In the genomic region with DNA sequence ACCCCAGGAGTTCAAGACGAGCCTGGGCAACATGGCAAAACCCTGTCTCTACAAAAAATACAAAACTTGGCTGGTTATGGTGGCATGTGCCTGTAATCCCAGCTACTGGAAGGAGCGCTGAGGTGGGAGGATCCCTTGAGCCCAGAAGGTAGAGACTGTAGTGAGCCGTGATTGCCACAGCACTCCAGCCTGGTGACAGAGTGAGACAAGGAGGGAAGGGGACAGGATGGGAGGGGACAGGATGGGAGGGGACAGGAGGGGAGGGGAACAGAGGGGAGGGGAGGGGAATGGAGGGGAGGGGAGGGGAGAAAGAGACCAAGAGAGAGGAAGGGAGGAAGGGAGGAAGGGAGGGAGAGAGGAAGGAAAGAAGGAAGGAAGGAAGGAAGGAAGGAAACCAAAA, we compare ENCODE assay signal across 21 cellular contexts. TPM values are rescaled to one million over a fixed set of nuclear protein-coding genes. Genes with fewer than 3 reads are reported as not detected.
DNase-seq lines count a peak whose midpoint lies in the region; ATAC-seq and TF ChIP-seq lines count a peak whose summit lies in the region.
"Had no signal": no experiment of that assay in that cellular context is flagged by ENCODE, and none has a peak within 500 bp of the region (broad histone marks: within the 10 kb centered on the region; RNA-seq: fewer than 3 reads in every experiment).

No MANE protein-coding gene starts in this region.

- H3K9ac ChIP-seq in BLaER1 (no peak overlapping the region), mesendoderm (ENCODE audit: low read length) (no peak overlapping the region)
- H3K9ac ChIP-seq: BLaER1 treated with 17β-estradiol and CSF1 and Interleukin-3, amounts not matched to agents 10 nM and 100 nM had no signal

- H4K8ac ChIP-seq in mesendoderm (ENCODE audit: low read depth, low read length): no peak overlapping the region

- H3K56ac ChIP-seq in mesendoderm (ENCODE audit: low read length): no peak overlapping the region

- no peak overlapping the region for H2AFZ ChIP-seq in GM23338

- no peaks in the 10 kb centered on the region for H3K9me2 ChIP-seq in GM23338 (ENCODE audit: insufficient read depth)

- H3K27me3 ChIP-seq in BLaER1 (no peaks in the 10 kb centered on the region), GM23338 (ENCODE audit: insufficient read depth) (no peaks in the 10 kb centered on the region), mesendoderm (ENCODE audit: insufficient read depth, low read length, poor library complexity) (no peaks in the 10 kb centered on the region)
- H3K27me3 ChIP-seq: BE2C; BLaER1 treated with 17β-estradiol and CSF1 and Interleukin-3, amounts not matched to agents 10 nM and 100 nM had no signal

- no peaks in the 10 kb centered on the region for H3K4me1 Mint-ChIP-seq in GM23338
- no peaks in the 10 kb centered on the region for H3K4me1 Mint-ChIP-seq in WTC11

- no peaks in the 10 kb centered on the region for H3K79me2 ChIP-seq in GM23338 (replicated peaks; ENCODE audit: insufficient read depth)
- no peaks in the 10 kb centered on the region for H3K79me2 ChIP-seq in mesendoderm (ENCODE audit: control insufficient read depth, insufficient read depth, low read length)

- no peak overlapping the region for H3K27ac ChIP-seq in BLaER1
- H3K27ac ChIP-seq in GM23338 (ENCODE audit: low read depth): no peak overlapping the region
- H3K27ac ChIP-seq in mesendoderm (ENCODE audit: low read depth, low read length): no peak overlapping the region
- H3K27ac ChIP-seq in caudate nucleus (ENCODE audit: low read depth, low read length): no peak overlapping the region
- H3K27ac ChIP-seq: BLaER1 treated with 17β-estradiol and CSF1 and Interleukin-3, amounts not matched to agents 10 nM and 100 nM; C4-2B had no signal

- CTCF ChIA-PET in WTC11 (lab: Charles Lee): interaction anchor here (1.0 to 2.1 kb wide), 2 partner anchors 16 to 243 kb away, joined by 4 to 7 read pairs; no protein-coding TSS in a partner anchor

- no CpG with 5 or more reads among the region's 3 CpGs for WGBS in mesendoderm (ENCODE audit: extremely low coverage, insufficient coverage, low lambda C conversion rate)

- H2BK5ac ChIP-seq in mesendoderm (ENCODE audit: low read length): no peak overlapping the region

- no peak overlapping the region for H3K18ac ChIP-seq in mesendoderm (ENCODE audit: low read length)

- H3K9me3 Mint-ChIP-seq in GM23338 (no peaks in the 10 kb centered on the region), WTC11 (no peaks in the 10 kb centered on the region)
- H3K9me3 Mint-ChIP-seq: CD4-positive, alpha-beta T cell; CD8-positive, alpha-beta T cell had no signal

- no peaks in the 10 kb centered on the region for H3K9me3 ChIP-seq in BLaER1
- H3K9me3 ChIP-seq: BE2C; BLaER1 treated with 17β-estradiol and CSF1 and Interleukin-3, amounts not matched to agents 10 nM and 100 nM; Caco-2 had no signal

- POLR2A ChIA-PET in WTC11 (lab: Charles Lee): no interaction called here

- no peak overlapping the region for H3K4ac ChIP-seq in mesendoderm (ENCODE audit: low read depth, low read length)

- H2BK120ac ChIP-seq in mesendoderm (ENCODE audit: low read depth, low read length): no peak overlapping the region

- H4K20me1 ChIP-seq in BLaER1 (no peaks in the 10 kb centered on the region), GM23338 (replicated peaks; ENCODE audit: insufficient read depth) (no peaks in the 10 kb centered on the region)
- H4K20me1 ChIP-seq: BLaER1 treated with 17β-estradiol and CSF1 and Interleukin-3, amounts not matched to agents 10 nM and 100 nM had no signal

- H3F3A ChIP-seq in GM23338 (replicated peaks; ENCODE audit: low read depth): no peaks in the 10 kb centered on the region

- DNase-seq in GM23338 (ENCODE audit: low spot score) (peak; percentile 27), WTC11 (ENCODE audit: low spot score) (no peak), mesendoderm (peak; percentile 56), midbrain (lab: John Stamatoyannopoulos, UW) (no peak), caudate nucleus (lab: John Stamatoyannopoulos, UW) (no peak)
- DNase-seq: 8988T; ACHN; BE2C; Caco-2; Calu3; CD4-positive, alpha-beta T cell; CD8-positive, alpha-beta T cell; DMS79; DND-41; EL; GDM1 had no signal

- peak; percentile 45; the same call in 2 of the 3 replicates for ATAC-seq in GM23338
- peak; percentile 80 for ATAC-seq in WTC11
- ATAC-seq in HG03045 (IDR thresholded peaks at IDR 0.05; ENCODE audit: unreplicated experiment): no peak
- ATAC-seq: CD8-positive, alpha-beta T cell; GM12878 had no signal

- H3K27ac Mint-ChIP-seq in GM23338: no peak overlapping the region
- H3K27ac Mint-ChIP-seq in WTC11: no peak overlapping the region
- H3K27ac Mint-ChIP-seq: CD4-positive, alpha-beta T cell; CD8-positive, alpha-beta T cell had no signal

- no peaks in the 10 kb centered on the region for H3K36me3 Mint-ChIP-seq in GM23338 (ENCODE audit: low read depth)
- no peaks in the 10 kb centered on the region for H3K36me3 Mint-ChIP-seq in WTC11
- H3K36me3 Mint-ChIP-seq: CD8-positive, alpha-beta T cell had no signal

- no peaks in the 10 kb centered on the region for H3K79me1 ChIP-seq in mesendoderm (ENCODE audit: low read length)

- H3K4me3 Mint-ChIP-seq in GM23338 (no peak overlapping the region), WTC11 (no peak overlapping the region)
- H3K4me3 Mint-ChIP-seq: CD4-positive, alpha-beta T cell; CD8-positive, alpha-beta T cell had no signal

- H3K4me1 ChIP-seq in BLaER1: peaks cover 12% of the 10 kb centered on the region
- no peaks in the 10 kb centered on the region for H3K4me1 ChIP-seq in GM23338 (ENCODE audit: insufficient read depth)
- no peaks in the 10 kb centered on the region for H3K4me1 ChIP-seq in mesendoderm (ENCODE audit: control insufficient read depth, low read depth, low read length)
- H3K4me1 ChIP-seq: Caco-2 had no signal

- H3K27me3 Mint-ChIP-seq in GM23338 (ENCODE audit: insufficient read depth, low read depth, poor library complexity): peaks cover 2% of the 10 kb centered on the region
- H3K27me3 Mint-ChIP-seq in WTC11 (ENCODE audit: low read depth): no peaks in the 10 kb centered on the region
- H3K27me3 Mint-ChIP-seq: CD4-positive, alpha-beta T cell had no signal

- no peak overlapping the region for H2BK15ac ChIP-seq in mesendoderm (replicated peaks; ENCODE audit: low read depth)

- TF ChIP-seq CTCF in GM23338 (conservative IDR thresholded peaks at IDR 0.05; ENCODE audit: low read depth in 2 of 2) (no peak), WTC11 (IDR thresholded peaks at IDR 0.05) (no peak)

- H3K36me3 ChIP-seq in BLaER1: no peaks in the 10 kb centered on the region; the same call in 1 of the 2 replicates
- no peaks in the 10 kb centered on the region for H3K36me3 ChIP-seq in GM23338 (ENCODE audit: insufficient read depth)
- no peaks in the 10 kb centered on the region for H3K36me3 ChIP-seq in mesendoderm (ENCODE audit: control insufficient read depth, insufficient read depth, low read length)
- H3K36me3 ChIP-seq: BE2C; BLaER1 treated with 17β-estradiol and CSF1 and Interleukin-3, amounts not matched to agents 10 nM and 100 nM had no signal

- H3K4me3 ChIP-seq in BLaER1 (no peak overlapping the region), GM23338 (no peak overlapping the region), mesendoderm (ENCODE audit: low read length) (no peak overlapping the region)
- H3K4me3 ChIP-seq: BLaER1 treated with 17β-estradiol and CSF1 and Interleukin-3, amounts not matched to agents 10 nM and 100 nM; GM12878 had no signal

- H3K23ac ChIP-seq in mesendoderm (ENCODE audit: low read length): no peak overlapping the region

- H3K4me2 ChIP-seq in BLaER1 (0 out of 2 replicates have a peak overlapping the region, but pooled peaks have one; percentile 22), GM23338 (no peak overlapping the region), mesendoderm (ENCODE audit: low read length) (no peak overlapping the region)

- no peak overlapping the region for H2AK5ac ChIP-seq in mesendoderm (ENCODE audit: low read length)

- H4K5ac ChIP-seq in mesendoderm (ENCODE audit: low read length): no peak overlapping the region

TF ChIP-seq in GM23338, 12 proteins besides CTCF, POLR2A, EP300 and RAD21 (continues in another document):
- no peak for TF ChIP-seq EZH2phosphoT487 (IDR thresholded peaks at IDR 0.05; ENCODE audit: unreplicated experiment)
- no peak for TF ChIP-seq NANOG (IDR thresholded peaks at IDR 0.05; ENCODE audit: borderline replicate concordance)

TF ChIP-seq in WTC11, 78 proteins besides CTCF, POLR2A, EP300 and RAD21:
- no peak for TF ChIP-seq RORB (CRISPR knock-in tag; IDR thresholded peaks at IDR 0.05)
- TF ChIP-seq, protein P1, sequence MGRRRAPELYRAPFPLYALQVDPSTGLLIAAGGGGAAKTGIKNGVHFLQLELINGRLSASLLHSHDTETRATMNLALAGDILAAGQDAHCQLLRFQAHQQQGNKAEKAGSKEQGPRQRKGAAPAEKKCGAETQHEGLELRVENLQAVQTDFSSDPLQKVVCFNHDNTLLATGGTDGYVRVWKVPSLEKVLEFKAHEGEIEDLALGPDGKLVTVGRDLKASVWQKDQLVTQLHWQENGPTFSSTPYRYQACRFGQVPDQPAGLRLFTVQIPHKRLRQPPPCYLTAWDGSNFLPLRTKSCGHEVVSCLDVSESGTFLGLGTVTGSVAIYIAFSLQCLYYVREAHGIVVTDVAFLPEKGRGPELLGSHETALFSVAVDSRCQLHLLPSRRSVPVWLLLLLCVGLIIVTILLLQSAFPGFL (CRISPR knock-in tag; IDR thresholded peaks at IDR 0.05; ENCODE audit: borderline replicate concordance): no peak
- no peak for TF ChIP-seq ZNF317 (CRISPR knock-in tag; IDR thresholded peaks at IDR 0.05; ENCODE audit: borderline replicate concordance, low read depth)
- TF ChIP-seq FOXP1 (CRISPR knock-in tag; IDR thresholded peaks at IDR 0.05; ENCODE audit: borderline replicate concordance): no peak
- no peak for TF ChIP-seq CREM (CRISPR knock-in tag; IDR thresholded peaks at IDR 0.05)
- no peak for TF ChIP-seq NR2C2 (CRISPR knock-in tag; IDR thresholded peaks at IDR 0.05)

RNA-seq across cellular contexts. Expression of a gene that starts 11.0 kb away (rescaled TPM):
- total RNA-seq in GM23338 (2014; rRNA removed; shearing (Covaris generic)): 0.66 and 2.0 TPM in 2 replicates
- polyA plus RNA-seq in GM23338 (2016; fragmentation: Nextera tagmentation; extraction: Ambion mirVana): 0.71 and 0.78 TPM in 2 replicates
- total RNA-seq in WTC11 (2021): 1.2 to 2.2 TPM (median 1.8 TPM) in 3 replicates
- 0.66 TPM for polyA plus RNA-seq in mesendoderm (2013, experiment 1 of 2)
- polyA plus RNA-seq in mesendoderm (2013, experiment 2 of 2): 0.56 TPM
- total RNA-seq: Caco-2 had no signal

Comparison
In these comparisons a context has a peak if more than half of its experiments do, and no peak if none do; other contexts are left out.
1. DNase-seq: peak in GM23338 (single experiment) and mesendoderm (single experiment); none in WTC11 (single experiment), midbrain (single experiment) and caudate nucleus (0 of 61).